Comparison of ENCODE assay signal across 26 cellular contexts in genomic region chr6:146887447-146888077, GRCh38.
DNase-seq lines count a peak whose midpoint lies in the region; ATAC-seq and TF ChIP-seq lines count a peak whose summit lies in the region.
"Had no signal": no experiment of that assay in that cellular context is flagged by ENCODE, and none has a peak within 500 bp of the region (broad histone marks: within the 10 kb centered on the region; RNA-seq: fewer than 3 reads in every experiment).

No MANE protein-coding gene starts in this region.

- no peaks in the 10 kb centered on the region for H3K79me2 ChIP-seq in PC-3 (ENCODE audit: low read length)

- H4K20me1 ChIP-seq in PC-3 (ENCODE audit: low read length): no peaks in the 10 kb centered on the region

- POLR2A ChIA-PET in PC-3 (lab: Charles Lee; ENCODE audit: unreplicated experiment): no interaction called here

- no TSS peak for BruUV-seq in PC-3 (replicated peaks; lab: Mats Ljungman, UMichigan)

- no peaks in the 10 kb centered on the region for H3K27me3 ChIP-seq in PC-3 (ENCODE audit: low read length)
- H3K27me3 ChIP-seq: colonic mucosa, uterus had no signal

- DNase-seq in PC-3: peak; percentile 8
- DNase-seq in fibroblast of mammary gland (ENCODE audit: low read depth): peak; percentile 56
- DNase-seq in renal cortical epithelial cell (ENCODE audit: low read depth): peak; percentile 88
- DNase-seq in AG08396 (ENCODE audit: low spot score): no peak
- no peak for DNase-seq in HK-2 (ENCODE audit: unreplicated experiment)
- DNase-seq in CD1c-positive myeloid dendritic cell (ENCODE audit: extremely low spot score): no peak
- DNase-seq: activated CD4-positive, alpha-beta T cell treated with anti-CD3 and anti-CD28 coated beads, Interleukin-2, amount 10 ng/mL, durations not matched to agents 7 days and 5 days; activated naive CD4-positive, alpha-beta T cell treated with Interleukin-2 at 50 U/mL for 16 hours; activated T-cell treated with anti-CD3 and anti-CD28 coated beads, Interleukin-2, amount 50 U/mL, for 48 hours; amniotic stem cell; CD4-positive, alpha-beta T cell; colonic mucosa; effector memory CD8-positive, alpha-beta T cell; EL; H9; KG1; left ventricle myocardium inferior; NCI-H1048; NCI-H1694; NCI-H2171 treated with DMSO at 0.1 percent for 48 hours; PC-9; Right ventricle myocardium superior; stimulated activated naive CD8-positive, alpha-beta T cell treated with anti-CD3 and anti-CD28 coated beads, Interleukin-15, Interleukin-2, amounts not matched to agents 100 U/mL and 50 U/mL, for 24 hours; uterus had no signal

- no peak for ATAC-seq in PC-3
- ATAC-seq: effector memory CD8-positive, alpha-beta T cell; stimulated activated naive CD8-positive, alpha-beta T cell treated with anti-CD3 and anti-CD28 coated beads, Interleukin-15, Interleukin-2, amounts not matched to agents 100 U/mL and 50 U/mL, for 24 hours had no signal

- H3F3A ChIP-seq in PC-3 (ENCODE audit: low read length, unreplicated experiment): no peaks in the 10 kb centered on the region

- peaks cover 3% of the 10 kb centered on the region; the same call in 1 of the 2 replicates for H3K4me1 ChIP-seq in PC-3 (ENCODE audit: insufficient read depth, low read length)
- H3K4me1 ChIP-seq: colonic mucosa, left ventricle myocardium inferior, uterus had no signal

- H3K4me2 ChIP-seq in PC-3 (ENCODE audit: low read length): no peak overlapping the region
- H3K4me2 ChIP-seq: PC-9 had no signal

- no peak for TF ChIP-seq CTCF in PC-3 (conservative IDR thresholded peaks at IDR 0.05; ENCODE audit: low read depth, low read length)
- TF ChIP-seq CTCF in fibroblast of mammary gland (conservative IDR thresholded peaks at IDR 0.05; ENCODE audit: control insufficient read depth, insufficient read depth, low read depth, low read length): no peak

- H3K4me3 ChIP-seq in PC-3 (ENCODE audit: low read length) (no peak overlapping the region), fibroblast of mammary gland (ENCODE audit: control insufficient read depth, low read depth, low read length) (no peak overlapping the region)
- H3K4me3 ChIP-seq: colonic mucosa, left ventricle myocardium inferior, PC-9, thoracic aorta, uterus had no signal

- H3K9me2 ChIP-seq in PC-3 (replicated peaks; ENCODE audit: low read length): no peaks in the 10 kb centered on the region

- intact Hi-C loops in PC-3 (cut with micrococcal nuclease): no loop called here

- no peak overlapping the region for H3K9ac ChIP-seq in PC-3 (ENCODE audit: low read length)

- H3K27ac ChIP-seq in PC-3 (ENCODE audit: low read length): no peak overlapping the region
- H3K27ac ChIP-seq: colonic mucosa, left ventricle myocardium inferior, PC-9, thoracic aorta, uterus had no signal

- no peak for TF ChIP-seq EP300 in Ishikawa (IDR thresholded peaks at IDR 0.05; ENCODE audit: borderline replicate concordance)

- no peak overlapping the region for H2AFZ ChIP-seq in PC-3 (ENCODE audit: low read length)
- H2AFZ ChIP-seq: PC-9 had no signal

- no peaks in the 10 kb centered on the region for H3K9me3 ChIP-seq in PC-3 (ENCODE audit: low read length)
- H3K9me3 ChIP-seq: colonic mucosa, left ventricle myocardium inferior, thoracic aorta, uterus had no signal

- no peak for TF ChIP-seq RAD21 in Ishikawa (IDR thresholded peaks at IDR 0.05; ENCODE audit: low read depth)

- CTCF ChIA-PET in PC-3 (lab: Charles Lee): no interaction called here

- no peaks in the 10 kb centered on the region for H3K36me3 ChIP-seq in PC-3 (ENCODE audit: low read depth, low read length)
- H3K36me3 ChIP-seq: colonic mucosa, left ventricle myocardium inferior, thoracic aorta, uterus had no signal

TF ChIP-seq in Ishikawa, 13 proteins besides CTCF, POLR2A, EP300 and RAD21:
- TF ChIP-seq EGR1 (IDR thresholded peaks at IDR 0.05): no peak
- TF ChIP-seq CEBPB (IDR thresholded peaks at IDR 0.05): peak; percentile 58

Comparison
In these comparisons a context has a peak if more than half of its experiments do, and no peak if none do; other contexts are left out.
1. DNase-seq: peak in PC-3 (single experiment), fibroblast of mammary gland (single experiment) and renal cortical epithelial cell (single experiment); none in AG08396 (single experiment), HK-2 (single experiment) and CD1c-positive myeloid dendritic cell (single experiment).